ENCODE assay signal across 17 cellular contexts in genomic region chr4:187302456-187302855, GRCh38.
A peak's percentile ranks its signal among the peaks of the same experiment; 100 is the strongest.
DNase-seq lines count a peak whose midpoint lies in the region; TF ChIP-seq lines count a peak whose summit lies in the region.
"Had no signal": no experiment of that assay in that cellular context is flagged by ENCODE, and none has a peak within 500 bp of the region (broad histone marks: within the 10 kb centered on the region; RNA-seq: fewer than 3 reads in every experiment).

No MANE protein-coding gene starts in this region.

- H3K36me3 Mint-ChIP-seq in chondrocyte (ENCODE audit: low read depth) (peaks cover 2% of the 10 kb centered on the region), nephron (ENCODE audit: low read depth) (peaks cover 7% of the 10 kb centered on the region)
- H3K36me3 Mint-ChIP-seq: neural progenitor cell had no signal

- DNase-seq in AG09309 (ENCODE audit: low read depth) (peak; percentile 46), LHCN-M2 (ENCODE audit: low read depth) (peak; percentile 25), chondrocyte (ENCODE audit: low spot score) (no peak), NCI-H2029 treated with DMSO at 0.1 percent for 48 hours (lab: John Stamatoyannopoulos, UW) (no peak), DMS153 treated with DMSO at 0.1 percent for 48 hours (lab: John Stamatoyannopoulos, UW; ENCODE audit: unreplicated experiment) (no peak), T1000 (lab: John Stamatoyannopoulos, UW) (no peak)
- no peak for DNase-seq in activated CD4-positive, alpha-beta T cell treated with anti-CD3 and anti-CD28 coated beads for 1 hour
- DNase-seq: activated naive CD4-positive, alpha-beta T cell treated with Interleukin-2 at 50 U/mL for 16 hours; anterior cingulate cortex; CD4-positive, alpha-beta T cell; DMS53; midbrain; NCI-H187; spleen; stimulated activated CD4-positive, alpha-beta T cell treated with anti-CD3 and anti-CD28 coated beads, Interleukin-4, amount 100 ng/mL, for 4 hours had no signal

- no peak overlapping the region for H3K4me3 Mint-ChIP-seq in chondrocyte (ENCODE audit: unreplicated experiment)
- H3K4me3 Mint-ChIP-seq in nephron = peak overlapping the region in 1 of 3 experiments; percentile 1
- H3K4me3 Mint-ChIP-seq: CD4-positive, alpha-beta T cell; neural progenitor cell had no signal

- H3K27me3 Mint-ChIP-seq in chondrocyte (ENCODE audit: low read depth) (no peaks in the 10 kb centered on the region), nephron (ENCODE audit: low read depth) (no peaks in the 10 kb centered on the region)
- H3K27me3 Mint-ChIP-seq: CD4-positive, alpha-beta T cell had no signal

- no peak for TF ChIP-seq CTCF in AG09309 (IDR thresholded peaks at IDR 0.05; ENCODE audit: control insufficient read depth, insufficient read depth, low read depth, low read length, missing control alignments)
- no peak for TF ChIP-seq CTCF in chondrocyte (IDR thresholded peaks at IDR 0.05)
- TF ChIP-seq CTCF in nephron (IDR thresholded peaks at IDR 0.05; ENCODE audit: unreplicated experiment in 3 of 3) = no peak

- peaks cover 53% of the 10 kb centered on the region for H3K4me1 Mint-ChIP-seq in chondrocyte (ENCODE audit: low read depth)
- peaks cover 32% of the 10 kb centered on the region for H3K4me1 Mint-ChIP-seq in nephron

- H3K27ac Mint-ChIP-seq in chondrocyte (ENCODE audit: unreplicated experiment) (peak overlapping the region; percentile 25), nephron (peak overlapping the region; percentile 84 to 95 (median 85))
- H3K27ac Mint-ChIP-seq: CD4-positive, alpha-beta T cell; neural progenitor cell had no signal

- H3K9me3 Mint-ChIP-seq in chondrocyte (ENCODE audit: low read depth) = peaks cover 4% of the 10 kb centered on the region
- peaks cover 4% of the 10 kb centered on the region for H3K9me3 Mint-ChIP-seq in nephron
- H3K9me3 Mint-ChIP-seq: neural progenitor cell had no signal

- no peak overlapping the region for H3K4me3 ChIP-seq in AG09309 (ENCODE audit: control insufficient read depth, low read depth, low read length)
- H3K4me3 ChIP-seq: neural progenitor cell, spleen had no signal

Comparison
In these comparisons a context has a peak if more than half of its experiments do, and no peak if none do; other contexts are left out.
1. DNase-seq: peak in AG09309 (single experiment) and LHCN-M2 (single experiment); none in chondrocyte (single experiment), NCI-H2029 treated with DMSO at 0.1 percent for 48 hours (single experiment), DMS153 treated with DMSO at 0.1 percent for 48 hours (single experiment), activated CD4-positive, alpha-beta T cell treated with anti-CD3 and anti-CD28 coated beads for 1 hour (single experiment) and T1000 (single experiment).